ENCODE assay signal across 12 cellular contexts in the genomic region with DNA sequence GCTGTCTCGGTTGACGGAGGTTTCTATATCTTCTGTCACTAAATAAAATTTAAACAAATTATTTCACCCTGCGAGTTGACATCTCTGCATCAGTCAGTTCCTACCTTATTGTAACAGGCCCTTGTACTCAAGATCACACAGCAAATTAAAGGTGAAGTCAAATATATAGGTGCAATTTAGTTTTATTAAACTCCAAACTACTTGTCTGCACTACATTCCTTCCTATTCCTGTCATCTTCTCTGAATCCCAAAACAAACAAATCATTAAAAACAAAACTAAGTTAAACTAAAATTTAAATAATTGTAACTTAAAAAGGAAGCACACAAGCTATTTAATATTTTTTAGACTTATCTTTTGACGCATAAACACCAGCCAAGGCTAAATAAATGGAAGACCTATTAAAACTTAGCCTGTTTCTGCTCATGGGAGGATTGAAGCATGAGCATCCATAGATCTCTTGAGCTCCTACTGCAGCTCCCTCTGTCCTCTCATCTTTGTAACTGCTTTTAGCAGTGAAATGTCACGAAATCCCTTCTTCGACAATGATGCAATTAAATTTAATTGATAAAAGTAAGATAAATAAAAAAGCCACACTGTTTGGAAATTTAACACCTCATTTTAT.
A peak's percentile ranks its signal among the peaks of the same experiment; 100 is the strongest.
DNase-seq lines count a peak whose midpoint lies in the region; ATAC-seq, FAIRE-seq and TF ChIP-seq lines count a peak whose summit lies in the region.
"Had no signal": no experiment of that assay in that cellular context is flagged by ENCODE, and none has a peak within 500 bp of the region (broad histone marks: within the 10 kb centered on the region; RNA-seq: fewer than 3 reads in every experiment).

No MANE protein-coding gene starts in this region.

- no peak overlapping the region for H3K4ac ChIP-seq in mesenchymal stem cell (ENCODE audit: low read depth in 1 of 2, low read length in 2 of 2)

- no peak overlapping the region for H2AK5ac ChIP-seq in mesenchymal stem cell (ENCODE audit: low read length, severe bottlenecking)

- no peak for FAIRE-seq in endothelial cell of umbilical vein (lab: Jason Lieb, UNC)

- POLR2A ChIA-PET in endothelial cell of umbilical vein (lab: Charles Lee) = no interaction called here

- 48% methylated on average over 6 of the region's 6 CpGs for WGBS in mammary epithelial cell (ENCODE audit: low coverage, missing lambda C conversion rate)
- 70% methylated on average over 4 of the region's 6 CpGs for WGBS in mesenchymal stem cell
- 70% methylated on average over 6 of the region's 6 CpGs for WGBS in right lobe of liver (ENCODE audit: insufficient coverage, low coverage, low lambda C conversion rate, missing lambda C conversion rate)

- H3K79me1 ChIP-seq in mesenchymal stem cell (replicated peaks; ENCODE audit: low read length, poor library complexity, severe bottlenecking) = no peaks in the 10 kb centered on the region

- H3K14ac ChIP-seq in mesenchymal stem cell (ENCODE audit: low read length in 2 of 2) = no peak overlapping the region

- no peak overlapping the region for H2BK15ac ChIP-seq in mesenchymal stem cell (ENCODE audit: low read depth, poor library complexity, severe bottlenecking)

- no peak overlapping the region for H2BK120ac ChIP-seq in mesenchymal stem cell (ENCODE audit: low read depth, low read length)

- H3K36me3 ChIP-seq in mammary epithelial cell (ENCODE audit: insufficient read depth, low read length) = no peaks in the 10 kb centered on the region
- H3K36me3 ChIP-seq in breast epithelium = no peaks in the 10 kb centered on the region
- H3K36me3 ChIP-seq in endothelial cell of umbilical vein (ENCODE audit: control insufficient read depth in 2 of 2, extremely low read depth in 1 of 2, insufficient read depth in 2 of 2, low read length in 2 of 2) = no peaks in the 10 kb centered on the region
- H3K36me3 ChIP-seq in mesenchymal stem cell (ENCODE audit: control insufficient read depth in 1 of 2, insufficient read depth in 2 of 2, low read depth in 1 of 2, low read length in 2 of 2) = no peaks in the 10 kb centered on the region
- no peaks in the 10 kb centered on the region for H3K36me3 ChIP-seq in upper lobe of right lung
- H3K36me3 ChIP-seq in right lobe of liver = no peaks in the 10 kb centered on the region

- no peak for ATAC-seq in upper lobe of right lung
- ATAC-seq in right lobe of liver = no peak
- no peak for ATAC-seq in HG02981 (IDR thresholded peaks at IDR 0.05; ENCODE audit: unreplicated experiment)
- ATAC-seq: naive thymus-derived CD8-positive, alpha-beta T cell had no signal

- H3K27ac ChIP-seq in mammary epithelial cell (ENCODE audit: insufficient read depth, low read depth, low read length) = no peak overlapping the region
- H3K27ac ChIP-seq in breast epithelium = peak overlapping the region in 1 of 2 donors; percentile 60
- peak overlapping the region; percentile 73 for H3K27ac ChIP-seq in endothelial cell of umbilical vein (ENCODE audit: insufficient read depth, low read depth, low read length)
- H3K27ac ChIP-seq in mesenchymal stem cell (ENCODE audit: low read length, poor library complexity, severe bottlenecking) = peak overlapping the region; percentile 98
- peak overlapping the region; percentile 24 for H3K27ac ChIP-seq in upper lobe of right lung
- no peak overlapping the region for H3K27ac ChIP-seq in right lobe of liver

- H3K9me1 ChIP-seq in endothelial cell of umbilical vein (replicated peaks; ENCODE audit: control insufficient read depth, extremely low read depth, insufficient read depth, low read length) = no peaks in the 10 kb centered on the region

- DNase-seq in mammary epithelial cell (no peak), breast epithelium (ENCODE audit: low spot score in 2 of 2) (no peak), endothelial cell of umbilical vein (ENCODE audit: low read depth, low spot score) (no peak), mesenchymal stem cell (peak; percentile 14), upper lobe of right lung (no peak), right lobe of liver (no peak), EL (no peak)
- DNase-seq: activated naive CD4-positive, alpha-beta T cell treated with Interleukin-2 at 50 U/mL for 16 hours; cortex of kidney; naive thymus-derived CD8-positive, alpha-beta T cell; NCI-H2029 treated with DMSO at 0.1 percent for 48 hours had no signal

- H3K23ac ChIP-seq in mesenchymal stem cell (ENCODE audit: low read length in 2 of 2) = no peak overlapping the region

- dilution Hi-C loops in mammary epithelial cell (cut with HindIII; ENCODE audit: low sequenced_read_pairs) = no loop called here
- dilution Hi-C loops in endothelial cell of umbilical vein (cut with MboI; ENCODE audit: extremely low pct_ligation_motif_present, low sequenced_read_pairs) = no loop called here

- H3K4me2 ChIP-seq in mammary epithelial cell (ENCODE audit: insufficient read depth, low read depth, low read length) (peak overlapping the region; percentile 0), endothelial cell of umbilical vein (ENCODE audit: insufficient read depth, low read length) (peak overlapping the region; percentile 6), mesenchymal stem cell (ENCODE audit: low read length, poor library complexity, severe bottlenecking) (no peak overlapping the region)

- H3K18ac ChIP-seq in mesenchymal stem cell (ENCODE audit: low read depth in 1 of 2, low read length in 2 of 2) = peak overlapping the region in 1 of 2 experiments; percentile 83

- TF ChIP-seq CTCF in mammary epithelial cell (conservative IDR thresholded peaks at IDR 0.05 in 1 of 2, IDR thresholded peaks at IDR 0.05 in 1 of 2; ENCODE audit: extremely low read depth in 1 of 2, insufficient read depth in 1 of 2, low read depth in 1 of 2, low read length in 2 of 2) = no peak
- TF ChIP-seq CTCF in breast epithelium (IDR thresholded peaks at IDR 0.05) = no peak
- TF ChIP-seq CTCF in endothelial cell of umbilical vein (IDR thresholded peaks at IDR 0.05; ENCODE audit: extremely low read depth in 1 of 2, insufficient read depth in 1 of 2, low read depth in 1 of 2, low read length in 2 of 2) = no peak
- TF ChIP-seq CTCF in upper lobe of right lung (IDR thresholded peaks at IDR 0.05) = no peak
- no peak for TF ChIP-seq CTCF in right lobe of liver (IDR thresholded peaks at IDR 0.05)

- H3K4me3 ChIP-seq in mammary epithelial cell (replicated peaks in 1 of 3; ENCODE audit: insufficient read depth in 1 of 3, low read depth in 2 of 3, low read length in 3 of 3) = no peak overlapping the region
- peak overlapping the region in 1 of 3 donors; percentile 10 for H3K4me3 ChIP-seq in breast epithelium
- no peak overlapping the region for H3K4me3 ChIP-seq in endothelial cell of umbilical vein (replicated peaks in 1 of 3; ENCODE audit: insufficient read depth in 1 of 3, low read depth in 1 of 3, low read length in 3 of 3)
- H3K4me3 ChIP-seq in mesenchymal stem cell (ENCODE audit: insufficient read depth in 1 of 2, low read depth in 1 of 2, low read length in 2 of 2) = peak overlapping the region in 1 of 2 experiments; percentile 53
- no peak overlapping the region for H3K4me3 ChIP-seq in upper lobe of right lung
- no peak overlapping the region for H3K4me3 ChIP-seq in right lobe of liver

- peak overlapping the region; percentile 51 for H2BK5ac ChIP-seq in mesenchymal stem cell (ENCODE audit: low read depth, low read length, poor library complexity, severe bottlenecking)

- CTCF ChIA-PET in mammary epithelial cell (lab: Charles Lee; ENCODE audit: low non-redundant PET) = no interaction called here
- CTCF ChIA-PET in endothelial cell of umbilical vein (lab: Charles Lee) = interaction anchor here (1.0 to 1.6 kb wide), 5 partner anchors 33 to 581 kb away, joined by 3 to 5 read pairs (median 3); no protein-coding TSS in a partner anchor

- no peak overlapping the region for H4K91ac ChIP-seq in mesenchymal stem cell (ENCODE audit: low read length)

- intact Hi-C loops in mammary epithelial cell (cut with micrococcal nuclease) (no loop called here), breast epithelium (cut with DNase I; ENCODE audit: low total_unique reads) (no loop called here), endothelial cell of umbilical vein (cut with micrococcal nuclease) (no loop called here), upper lobe of right lung (cut with DNase I) (no loop called here), right lobe of liver (cut with DNase I) (no loop called here)

- in situ Hi-C loops in mammary epithelial cell (cut with MboI; ENCODE audit: low sequenced_read_pairs in 2 of 2) = no loop called here

- H2BK12ac ChIP-seq in mesenchymal stem cell (ENCODE audit: low read length in 2 of 2) = no peak overlapping the region

- no peaks in the 10 kb centered on the region for H3K27me3 ChIP-seq in mammary epithelial cell (ENCODE audit: insufficient read depth, low read length)
- H3K27me3 ChIP-seq in breast epithelium = no peaks in the 10 kb centered on the region
- no peaks in the 10 kb centered on the region for H3K27me3 ChIP-seq in endothelial cell of umbilical vein (ENCODE audit: control insufficient read depth in 2 of 2, insufficient read depth in 2 of 2, low read length in 2 of 2)
- H3K27me3 ChIP-seq in mesenchymal stem cell (ENCODE audit: control insufficient read depth in 1 of 2, insufficient read depth in 1 of 2, low read length in 2 of 2) = no peaks in the 10 kb centered on the region
- no peaks in the 10 kb centered on the region for H3K27me3 ChIP-seq in upper lobe of right lung
- no peaks in the 10 kb centered on the region for H3K27me3 ChIP-seq in right lobe of liver

- H2AFZ ChIP-seq in mammary epithelial cell (ENCODE audit: low read depth, low read length) = peak overlapping the region; percentile 23
- peak overlapping the region; percentile 38 for H2AFZ ChIP-seq in endothelial cell of umbilical vein (ENCODE audit: low read depth, low read length)
- H2AFZ ChIP-seq in mesenchymal stem cell (ENCODE audit: low read depth, low read length) = no peak overlapping the region

- TF ChIP-seq POLR2A in breast epithelium (IDR thresholded peaks at IDR 0.05) (no peak), endothelial cell of umbilical vein (IDR thresholded peaks at IDR 0.05; ENCODE audit: low read depth, low read length) (no peak), right lobe of liver (IDR thresholded peaks at IDR 0.05) (no peak)

- BruUV-seq in mammary epithelial cell (replicated peaks; lab: Mats Ljungman, UMichigan) = no TSS peak
- BruUV-seq in endothelial cell of umbilical vein (replicated peaks; lab: Mats Ljungman, UMichigan) = TSS peak; percentile 63

- H3K9ac ChIP-seq in mammary epithelial cell (ENCODE audit: insufficient read depth, low read length) (no peak overlapping the region), endothelial cell of umbilical vein (replicated peaks; ENCODE audit: extremely low read depth, insufficient read depth, low read length) (peak overlapping the region; percentile 18), mesenchymal stem cell (ENCODE audit: low read length) (peak overlapping the region; percentile 71)

- H4K8ac ChIP-seq in mesenchymal stem cell (ENCODE audit: low read length) = no peak overlapping the region

- no peaks in the 10 kb centered on the region for H3K79me2 ChIP-seq in mammary epithelial cell (ENCODE audit: insufficient read depth, low read length)
- H3K79me2 ChIP-seq in endothelial cell of umbilical vein (ENCODE audit: control insufficient read depth, insufficient read depth, low read length) = no peaks in the 10 kb centered on the region

- no peaks in the 10 kb centered on the region for H4K20me1 ChIP-seq in mammary epithelial cell (ENCODE audit: insufficient read depth, low read length)
- no peaks in the 10 kb centered on the region for H4K20me1 ChIP-seq in endothelial cell of umbilical vein (replicated peaks; ENCODE audit: control insufficient read depth, extremely low read depth, insufficient read depth, low read length)

- no peaks in the 10 kb centered on the region for H3K4me1 ChIP-seq in mammary epithelial cell (ENCODE audit: insufficient read depth, low read length)
- peaks cover 0 to 7% of the 10 kb centered on the region in 2 donors for H3K4me1 ChIP-seq in breast epithelium
- H3K4me1 ChIP-seq in endothelial cell of umbilical vein (ENCODE audit: control insufficient read depth, extremely low read depth, insufficient read depth, low read length) = peaks cover 14% of the 10 kb centered on the region
- no peaks in the 10 kb centered on the region for H3K4me1 ChIP-seq in mesenchymal stem cell (ENCODE audit: control insufficient read depth, insufficient read depth, low read depth, low read length)
- H3K4me1 ChIP-seq in upper lobe of right lung = peaks cover 3% of the 10 kb centered on the region
- no peaks in the 10 kb centered on the region for H3K4me1 ChIP-seq in right lobe of liver

- H3K9me3 ChIP-seq in mammary epithelial cell (replicated peaks; ENCODE audit: insufficient read depth, low read length) (no peaks in the 10 kb centered on the region), breast epithelium (no peaks in the 10 kb centered on the region), endothelial cell of umbilical vein (replicated peaks; ENCODE audit: control insufficient read depth, insufficient read depth, low read length) (no peaks in the 10 kb centered on the region), mesenchymal stem cell (ENCODE audit: control insufficient read depth, low read length) (no peaks in the 10 kb centered on the region), upper lobe of right lung (no peaks in the 10 kb centered on the region), right lobe of liver (no peaks in the 10 kb centered on the region)

Comparison
In these comparisons a context has a peak if more than half of its experiments do, and no peak if none do; other contexts are left out.
1. H3K27ac ChIP-seq: peak in endothelial cell of umbilical vein (single experiment), mesenchymal stem cell (single experiment) and upper lobe of right lung (single experiment); none in mammary epithelial cell (single experiment) and right lobe of liver (0 of 3).